In genomic region chr14:31457665-31458659, GRCh38 we compare ENCODE assay signal across 9 cellular contexts. TPM values are rescaled to one million over a fixed set of nuclear protein-coding genes. Genes with fewer than 3 reads are reported as not detected.
DNase-seq lines count a peak whose midpoint lies in the region; ATAC-seq and TF ChIP-seq lines count a peak whose summit lies in the region.
"Had no signal": no experiment of that assay in that cellular context is flagged by ENCODE, and none has a peak within 500 bp of the region (broad histone marks: within the 10 kb centered on the region; RNA-seq: fewer than 3 reads in every experiment).

No MANE protein-coding gene starts in this region.

- CTCF ChIA-PET in activated B cell treated with CpG ODN at 0.5 μM for 24 hours (lab: Charles Lee), result interaction anchor here (0.9 to 2.0 kb wide), 4 partner anchors 8 to 796 kb away, joined by 3 to 8 read pairs (median 3); no protein-coding TSS in a partner anchor

- H3K4me3 ChIP-seq in heart right ventricle (peak overlapping the region in 9 of 10 donors; percentile 50 to 78 (median 71)), stomach smooth muscle (ENCODE audit: low read length in 2 of 2) (peak overlapping the region; percentile 36 to 89)

- H3K4me1 Mint-ChIP-seq in activated B cell treated with CpG ODN at 0.5 μM for 24 hours (peaks cover 32% of the 10 kb centered on the region), immature natural killer cell (peaks cover 24 to 36% of the 10 kb centered on the region in 2 donors)

- H3K9ac ChIP-seq in stomach smooth muscle (ENCODE audit: low read length in 2 of 2), result peak overlapping the region; percentile 3 to 80

- H3K9me3 ChIP-seq in heart right ventricle, result no peaks in the 10 kb centered on the region
- H3K9me3 ChIP-seq in stomach smooth muscle (ENCODE audit: control insufficient read depth in 2 of 2, low read length in 2 of 2), result no peaks in the 10 kb centered on the region

- no peaks in the 10 kb centered on the region for H3K27me3 Mint-ChIP-seq in activated B cell treated with CpG ODN at 0.5 μM for 24 hours
- H3K27me3 Mint-ChIP-seq in immature natural killer cell (ENCODE audit: low read depth in 3 of 3), result peaks cover 0 to 6% (median 6%) of the 10 kb centered on the region in 3 donors

- H3K36me3 ChIP-seq in heart right ventricle (peaks cover 0 to 3% (median 0%) of the 10 kb centered on the region in 9 donors), stomach smooth muscle (ENCODE audit: control insufficient read depth in 2 of 2, insufficient read depth in 2 of 2, low read length in 2 of 2) (no peaks in the 10 kb centered on the region)

- POLR2A ChIA-PET in activated B cell treated with CpG ODN at 0.5 μM for 24 hours (lab: Charles Lee), result interaction anchor here (0.5 to 2.2 kb wide), 18 partner anchors 9 to 836 kb away, joined by 3 to 22 read pairs (median 4); partner anchors contain the start of genes GPR33, HEATR5A, HECTD1 and NUBPL

- H3K4me1 ChIP-seq in heart right ventricle, result peaks cover 0 to 32% (median 16%) of the 10 kb centered on the region in 9 donors
- H3K4me1 ChIP-seq in stomach smooth muscle (ENCODE audit: control insufficient read depth, insufficient read depth, low read length), result peaks cover 3% of the 10 kb centered on the region

- DNase-seq in heart right ventricle (no peak), left cardiac atrium (no peak), activated B cell treated with CpG ODN at 0.5 μM for 24 hours (no peak), immature natural killer cell (no peak)

- TF ChIP-seq CTCF in heart right ventricle (IDR thresholded peaks at IDR 0.05) (no peak), activated B cell treated with CpG ODN at 0.5 μM for 24 hours (IDR thresholded peaks at IDR 0.05) (no peak)

- H3K36me3 Mint-ChIP-seq in activated B cell treated with CpG ODN at 0.5 μM for 24 hours (ENCODE audit: low read depth), result peaks cover 2% of the 10 kb centered on the region
- H3K36me3 Mint-ChIP-seq in immature natural killer cell, result peaks cover 0 to 4% (median 0%) of the 10 kb centered on the region in 3 donors

- peak overlapping the region in 9 of 10 donors; percentile 34 to 95 (median 90) for H3K27ac ChIP-seq in heart right ventricle
- H3K27ac ChIP-seq in stomach smooth muscle (ENCODE audit: low read length), result peak overlapping the region; percentile 76

- H3K9me3 Mint-ChIP-seq in activated B cell treated with CpG ODN at 0.5 μM for 24 hours (no peaks in the 10 kb centered on the region), immature natural killer cell (no peaks in the 10 kb centered on the region)

- no peaks in the 10 kb centered on the region for H3K27me3 ChIP-seq in heart right ventricle
- no peaks in the 10 kb centered on the region for H3K27me3 ChIP-seq in stomach smooth muscle (ENCODE audit: control insufficient read depth in 1 of 2, insufficient read depth in 2 of 2, low read length in 2 of 2)

- intact Hi-C loops in heart right ventricle (cut with DNase I), result loop anchor here in 2 of 10 donors (2.0 kb wide), 1 partner anchor 37 kb away; the partner anchor contains the start of gene HEATR5A (in 2 of the 2)
- intact Hi-C loops in left cardiac atrium (cut with DNase I), result no loop called here
- intact Hi-C loops in activated B cell treated with CpG ODN at 0.5 μM for 24 hours (cut with micrococcal nuclease), result loop anchor here (1.0 to 5.0 kb wide), 9 partner anchors 31 to 794 kb away; partner anchors contain the start of genes ARHGAP5, HEATR5A, NUBPL and RNU6-8

- H3K4me3 Mint-ChIP-seq in activated B cell treated with CpG ODN at 0.5 μM for 24 hours, result peak overlapping the region; percentile 99
- H3K4me3 Mint-ChIP-seq in immature natural killer cell, result peak overlapping the region; percentile 92 to 96 (median 96)

- ATAC-seq in heart right ventricle (no peak), left cardiac atrium (no peak), activated B cell treated with CpG ODN at 0.5 μM for 24 hours (ENCODE audit: low read depth) (no peak), esophagus mucosa (no peak), GM18868 (IDR thresholded peaks at IDR 0.05; ENCODE audit: unreplicated experiment) (no peak), HG02623 (IDR thresholded peaks at IDR 0.05; ENCODE audit: unreplicated experiment) (no peak)

- 56 to 57% methylated on average over 11 of the region's 11 CpGs for WGBS in heart right ventricle, 2 donors

- H3K27ac Mint-ChIP-seq in activated B cell treated with CpG ODN at 0.5 μM for 24 hours (peak overlapping the region; percentile 96), immature natural killer cell (peak overlapping the region; percentile 82 to 97 (median 96))

RNA-seq across cellular contexts. Expression of gene DTD2, which starts 0.7 kb away (rescaled TPM):
- total RNA-seq in heart right ventricle (1 to 10 TPM; 4.2 to 9.5 (median 6.6) TPM), left cardiac atrium (1 to 10 TPM; 7.6 TPM), activated B cell treated with CpG ODN at 0.5 μM for 24 hours (19.8 and 21.3 TPM in 2 replicates), esophagus mucosa (23.2 TPM)
- polyA plus RNA-seq in heart right ventricle (1 to 10 TPM; 4.2 to 5.3 TPM), immature natural killer cell (10 to 100 TPM; 15.0 to 21.7 (median 16.4) TPM)

RNA-seq across cellular contexts. Expression of gene GPR33, which starts 29.9 kb away (rescaled TPM):
- total RNA-seq in heart right ventricle (not detected), left cardiac atrium (not detected), activated B cell treated with CpG ODN at 0.5 μM for 24 hours (not detected in 2 replicates), esophagus mucosa (not detected)
- polyA plus RNA-seq in heart right ventricle (not detected), immature natural killer cell (not detected)
- polyA plus RNA-seq: esophagus had no signal

RNA-seq across cellular contexts. Expression of gene HEATR5A, which starts 37.6 kb away (rescaled TPM):
- total RNA-seq in heart right ventricle, result 10 to 100 TPM; 39.7 to 55.1 (median 46.2) TPM
- 10 to 100 TPM; 17.0 to 65.0 TPM for polyA plus RNA-seq in heart right ventricle
- 10 to 100 TPM; 42.4 to 46.6 TPM for total RNA-seq in left cardiac atrium
- 11.1 and 13.2 TPM in 2 replicates for total RNA-seq in activated B cell treated with CpG ODN at 0.5 μM for 24 hours
- polyA plus RNA-seq in immature natural killer cell, result 1 to 10 TPM; 7.7 to 8.9 (median 8.9) TPM
- 25.8 TPM for total RNA-seq in esophagus mucosa
